ENCODE assay signal across 8 cellular contexts in the genomic region with DNA sequence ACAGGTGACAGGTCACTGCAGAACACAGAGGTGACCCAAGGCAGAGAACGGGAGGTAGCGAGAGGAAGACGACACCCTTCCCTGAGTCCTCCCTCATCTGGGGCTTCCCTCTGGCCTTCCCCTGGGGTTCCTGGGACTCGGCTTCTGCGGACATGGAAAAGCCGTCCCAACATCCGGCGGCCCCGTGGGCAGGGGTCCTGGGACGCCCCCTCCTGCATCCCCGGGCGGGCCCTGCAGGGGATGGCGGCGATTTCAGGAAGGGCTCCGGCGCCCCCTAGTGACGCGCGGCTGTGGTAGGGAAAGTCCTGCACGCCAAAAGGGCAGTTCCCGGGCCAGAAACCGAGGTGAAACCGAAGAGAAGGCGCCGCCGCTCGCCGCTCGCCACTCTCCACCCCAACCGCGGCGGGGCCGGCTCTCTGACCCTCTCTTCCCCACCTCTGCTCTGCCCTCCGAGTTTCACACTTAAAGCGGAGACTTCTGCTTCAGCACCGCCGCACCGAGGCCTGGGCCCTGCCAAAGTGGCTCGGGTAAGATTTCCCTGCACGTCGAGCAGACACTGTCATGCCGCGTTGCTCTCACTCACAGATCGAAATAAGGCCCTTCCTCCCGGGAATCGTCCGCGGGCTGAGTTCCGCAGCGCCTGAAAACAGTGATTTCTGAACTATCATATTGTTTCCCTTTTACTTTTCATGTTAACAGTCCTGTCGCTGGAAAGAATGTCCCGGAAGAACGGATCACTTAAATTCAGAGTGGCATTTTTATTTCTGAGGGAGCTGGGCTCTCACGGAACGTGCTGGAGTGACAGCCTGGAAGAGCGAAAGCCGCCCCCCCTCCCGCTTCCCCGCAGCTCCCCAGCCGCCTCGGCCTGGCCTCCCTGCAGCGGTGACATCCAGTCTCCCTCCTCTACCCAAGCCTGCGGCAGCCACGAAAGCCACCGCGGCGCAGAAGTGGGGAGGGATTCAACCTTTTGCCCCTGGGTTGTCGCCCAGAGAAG.
DNase-seq lines count a peak whose midpoint lies in the region; TF ChIP-seq lines count a peak whose summit lies in the region.

No MANE protein-coding gene starts in this region.

- H3K4me3 ChIP-seq in SJCRH30, result peak overlapping the region; percentile 59
- H3K4me3 ChIP-seq in osteoblast (ENCODE audit: insufficient read depth, low read length), result peak overlapping the region; percentile 80
- H3K4me3 ChIP-seq in thymus (ENCODE audit: low read length), result peak overlapping the region; percentile 45

- H3K36me3 ChIP-seq in SJCRH30 (no peaks in the 10 kb centered on the region), osteoblast (ENCODE audit: insufficient read depth, low read length) (no peaks in the 10 kb centered on the region), thymus (ENCODE audit: control insufficient read depth, insufficient read depth) (no peaks in the 10 kb centered on the region)

- no peaks in the 10 kb centered on the region for H4K20me1 ChIP-seq in osteoblast (ENCODE audit: insufficient read depth, low read length)

- H3K27me3 Mint-ChIP-seq in glutamatergic neuron (ENCODE audit: unreplicated experiment), result peaks cover 17% of the 10 kb centered on the region

- peaks cover 9% of the 10 kb centered on the region for H3K36me3 Mint-ChIP-seq in glutamatergic neuron (ENCODE audit: unreplicated experiment)

- H3K9me3 Mint-ChIP-seq in glutamatergic neuron (ENCODE audit: unreplicated experiment), result peaks cover 20% of the 10 kb centered on the region

- peak overlapping the region; percentile 88 for H3K4me2 ChIP-seq in osteoblast (ENCODE audit: insufficient read depth, low read length)

- H3K79me2 ChIP-seq in osteoblast (ENCODE audit: insufficient read depth, low read length), result no peaks in the 10 kb centered on the region

- DNase-seq in DMS 273 treated with DMSO at 0.1 percent for 48 hours (lab: John Stamatoyannopoulos, UW) (peak; percentile 32), GM20000 (ENCODE audit: low spot score) (peak; percentile 88), HK-2 (ENCODE audit: unreplicated experiment) (peak; percentile 72), SJCRH30 (peak; percentile 66 to 78), glutamatergic neuron (peak; percentile 94), osteoblast (ENCODE audit: insufficient read length, low spot score, missing footprints) (peak; percentile 98)
- DNase-seq in activated naive CD4-positive, alpha-beta T cell treated with anti-CD3 and anti-CD28 coated beads, Interleukin-2, amount 50 U/mL, for 16 hours, result peak; percentile 62

- no peaks in the 10 kb centered on the region for H3K4me1 ChIP-seq in SJCRH30
- peaks cover 5% of the 10 kb centered on the region for H3K4me1 ChIP-seq in osteoblast (ENCODE audit: insufficient read depth, low read length)
- peaks cover 2% of the 10 kb centered on the region for H3K4me1 ChIP-seq in thymus (ENCODE audit: control insufficient read depth, insufficient read depth, low read length)

- peak overlapping the region; percentile 88 for H3K27ac Mint-ChIP-seq in glutamatergic neuron (ENCODE audit: unreplicated experiment)

- H3K27ac ChIP-seq in SJCRH30 (peak overlapping the region; percentile 27; the same call in 1 of the 2 replicates), osteoblast (ENCODE audit: low read depth, low read length) (peak overlapping the region; percentile 61), thymus (ENCODE audit: low read depth) (no peak overlapping the region)

- H3K27me3 ChIP-seq in SJCRH30 (no peaks in the 10 kb centered on the region), osteoblast (ENCODE audit: insufficient read depth, low read length) (peaks cover 5% of the 10 kb centered on the region), thymus (ENCODE audit: control insufficient read depth, insufficient read depth) (no peaks in the 10 kb centered on the region)

- H3K4me1 Mint-ChIP-seq in glutamatergic neuron (ENCODE audit: low read depth, unreplicated experiment), result peaks cover 33% of the 10 kb centered on the region

- H3K4me3 Mint-ChIP-seq in glutamatergic neuron (ENCODE audit: unreplicated experiment), result peak overlapping the region; percentile 90

- H3K9me3 ChIP-seq in SJCRH30 (replicated peaks) (no peaks in the 10 kb centered on the region), osteoblast (ENCODE audit: low read depth, low read length) (no peaks in the 10 kb centered on the region), thymus (ENCODE audit: control insufficient read depth) (peaks cover 2% of the 10 kb centered on the region)

- peak; percentile 90 for TF ChIP-seq CTCF in GM20000 (IDR thresholded peaks at IDR 0.05; ENCODE audit: extremely low read depth, missing control alignments)
- peak; percentile 91 for TF ChIP-seq CTCF in glutamatergic neuron (IDR thresholded peaks at IDR 0.05; ENCODE audit: partially characterized antibody, unreplicated experiment)
- peak; percentile 76 for TF ChIP-seq CTCF in osteoblast (IDR thresholded peaks at IDR 0.05; ENCODE audit: extremely low read depth, low read depth, low read length)

- H2AFZ ChIP-seq in osteoblast (ENCODE audit: low read length), result peak overlapping the region; percentile 95

- 19% methylated on average over 68 of the region's 68 CpGs for WGBS in thymus

Comparison
In these comparisons a context has a peak if more than half of its experiments do, and no peak if none do; other contexts are left out.
1. DNase-seq: peak in every context shown above with its lines; median percentile 98 in osteoblast; 94 in glutamatergic neuron; 88 in GM20000; 72 in HK-2; 72 in SJCRH30; 62 in activated naive CD4-positive, alpha-beta T cell treated with anti-CD3 and anti-CD28 coated beads, Interleukin-2, amount 50 U/mL, for 16 hours; 32 in DMS 273 treated with DMSO at 0.1 percent for 48 hours.